Comparison of ENCODE assay signal across 8 cellular contexts in the genomic region with DNA sequence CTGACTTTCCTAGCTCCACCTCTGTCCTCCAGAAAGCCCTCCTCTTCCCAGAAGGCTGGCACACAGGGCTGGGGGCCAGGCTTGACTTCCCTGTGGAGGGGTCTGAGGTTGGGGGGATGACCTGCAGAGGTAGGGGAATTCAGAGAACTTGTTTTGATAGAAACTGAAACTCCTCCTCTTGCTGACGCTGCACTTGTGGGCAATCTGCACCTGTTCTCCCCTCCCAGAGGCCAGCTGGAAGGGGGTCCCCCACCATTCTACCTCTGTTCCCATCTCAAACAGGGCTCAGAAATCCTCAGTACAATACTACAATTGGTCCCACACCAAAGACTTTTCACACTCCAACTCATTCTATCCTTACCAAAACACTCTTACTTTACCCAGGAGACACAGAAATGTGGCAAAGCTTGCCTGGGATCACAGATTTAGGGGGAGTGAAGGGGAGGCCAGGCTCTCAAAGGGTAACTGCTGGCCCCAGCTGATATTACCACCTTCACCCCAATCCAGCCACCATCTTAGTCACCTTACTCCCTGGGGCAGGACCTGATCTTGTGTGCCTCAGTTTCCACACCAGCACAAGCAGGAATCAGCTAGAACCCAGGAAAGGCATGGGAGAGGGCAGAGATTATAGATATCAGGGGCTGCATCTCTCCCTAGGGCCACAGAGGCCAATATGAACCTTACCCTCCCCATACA. TPM values are rescaled to one million over a fixed set of nuclear protein-coding genes. Genes with fewer than 3 reads are reported as not detected.
DNase-seq lines count a peak whose midpoint lies in the region; ATAC-seq and TF ChIP-seq lines count a peak whose summit lies in the region.

No MANE protein-coding gene starts in this region.

- H3K4me3 Mint-ChIP-seq in activated B cell treated with CpG ODN at 0.5 μM for 24 hours = peak overlapping the region; percentile 75

- H3K4me1 Mint-ChIP-seq in activated B cell treated with CpG ODN at 0.5 μM for 24 hours = peaks cover 94% of the 10 kb centered on the region

- H3K36me3 Mint-ChIP-seq in activated B cell treated with CpG ODN at 0.5 μM for 24 hours (ENCODE audit: low read depth) = peaks cover 45% of the 10 kb centered on the region

- no peaks in the 10 kb centered on the region for H3K27me3 Mint-ChIP-seq in activated B cell treated with CpG ODN at 0.5 μM for 24 hours

- H3K27ac ChIP-seq in lower lobe of right lung = peak overlapping the region; percentile 21

- H3K4me3 ChIP-seq in lower lobe of right lung = no peak overlapping the region

- H3K9me3 ChIP-seq in lower lobe of right lung = no peaks in the 10 kb centered on the region

- no peaks in the 10 kb centered on the region for H3K9me3 Mint-ChIP-seq in activated B cell treated with CpG ODN at 0.5 μM for 24 hours

- POLR2A ChIA-PET in activated B cell treated with CpG ODN at 0.5 μM for 24 hours (lab: Charles Lee) = interaction anchor here (0.6 to 17.9 kb wide), 19 partner anchors 12 to 400 kb away, joined by 3 to 718 read pairs (median 6); a partner anchor contains a TSS

- DNase-seq in activated B cell treated with CpG ODN at 0.5 μM for 24 hours (peak; percentile 42), lower lobe of right lung (no peak), Kasumi-1 (lab: John Stamatoyannopoulos, UW) (no peak), inferior parietal cortex (ENCODE audit: extremely low spot score) (no peak), NCI-H128 (lab: John Stamatoyannopoulos, UW; ENCODE audit: unreplicated experiment) (no peak), DMS153 treated with DMSO at 0.1 percent for 48 hours (lab: John Stamatoyannopoulos, UW; ENCODE audit: unreplicated experiment) (no peak)

- peak overlapping the region; percentile 98 for H3K27ac Mint-ChIP-seq in activated B cell treated with CpG ODN at 0.5 μM for 24 hours

- CTCF ChIA-PET in activated B cell treated with CpG ODN at 0.5 μM for 24 hours (lab: Charles Lee) = interaction anchor here (0.8 to 2.7 kb wide), 6 partner anchors 11 to 290 kb away, joined by 3 to 14 read pairs (median 8); a partner anchor contains a TSS

- no peak for TF ChIP-seq POLR2A in GM18505 (IDR thresholded peaks at IDR 0.05; ENCODE audit: borderline replicate concordance, extremely low read depth, insufficient read depth, insufficient read length)

- peak; percentile 46 for ATAC-seq in GM18505 (IDR thresholded peaks at IDR 0.05; ENCODE audit: unreplicated experiment)
- peak; percentile 46 for ATAC-seq in HG02763 (IDR thresholded peaks at IDR 0.05; ENCODE audit: unreplicated experiment)
- ATAC-seq in activated B cell treated with CpG ODN at 0.5 μM for 24 hours (ENCODE audit: low read depth) = peak; percentile 38
- ATAC-seq in lower lobe of right lung = no peak

- H3K27me3 ChIP-seq in lower lobe of right lung (ENCODE audit: low read depth) = no peaks in the 10 kb centered on the region

- peaks cover 26% of the 10 kb centered on the region for H3K36me3 ChIP-seq in lower lobe of right lung

- no peak for TF ChIP-seq CTCF in activated B cell treated with CpG ODN at 0.5 μM for 24 hours (IDR thresholded peaks at IDR 0.05)
- TF ChIP-seq CTCF in lower lobe of right lung (IDR thresholded peaks at IDR 0.05) = no peak

- intact Hi-C loops in activated B cell treated with CpG ODN at 0.5 μM for 24 hours (cut with micrococcal nuclease) = loop anchor here (1.0 to 10.0 kb wide), 3 partner anchors 42 to 364 kb away; a partner anchor contains a TSS
- intact Hi-C loops in lower lobe of right lung (cut with DNase I) = no loop called here

- H3K4me1 ChIP-seq in lower lobe of right lung = peaks cover 34% of the 10 kb centered on the region

RNA-seq across cellular contexts. Expression of a gene that starts 18.5 kb away (rescaled TPM):
- total RNA-seq in activated B cell treated with CpG ODN at 0.5 μM for 24 hours = 76.0 and 78.1 TPM in 2 replicates
- total RNA-seq in lower lobe of right lung = 45.8 TPM

RNA-seq across cellular contexts. Expression of a gene that starts 20.0 kb away (rescaled TPM):
- 321 and 351 TPM in 2 replicates for total RNA-seq in activated B cell treated with CpG ODN at 0.5 μM for 24 hours
- total RNA-seq in lower lobe of right lung = 20.6 TPM

RNA-seq across cellular contexts. Expression of a gene that starts 27.4 kb away (rescaled TPM):
- total RNA-seq in activated B cell treated with CpG ODN at 0.5 μM for 24 hours (17.3 and 18.4 TPM in 2 replicates), lower lobe of right lung (21.3 TPM)

RNA-seq across cellular contexts. Expression of a gene that starts 32.8 kb away (rescaled TPM):
- total RNA-seq in activated B cell treated with CpG ODN at 0.5 μM for 24 hours (0.66 and 1.8 TPM in 2 replicates), lower lobe of right lung (1.8 TPM)

RNA-seq across cellular contexts. Expression of a gene that starts 41.1 kb away (rescaled TPM):
- total RNA-seq in activated B cell treated with CpG ODN at 0.5 μM for 24 hours (81.6 and 91.5 TPM in 2 replicates), lower lobe of right lung (55.0 TPM)

Comparison
In these comparisons a context has a peak if more than half of its experiments do, and no peak if none do; other contexts are left out.
1. ATAC-seq: peak in GM18505 (single experiment), HG02763 (single experiment) and activated B cell treated with CpG ODN at 0.5 μM for 24 hours (single experiment); none in lower lobe of right lung (0 of 2).
2. RNA of a gene that starts 20.0 kb away (total RNA-seq): 321 to 351 TPM in activated B cell treated with CpG ODN at 0.5 μM for 24 hours; 20.6 TPM in lower lobe of right lung (single experiment); every median in the first group is over 10 times any median in the second.